ENCODE assay signal across 1 cellular context in the genomic region with DNA sequence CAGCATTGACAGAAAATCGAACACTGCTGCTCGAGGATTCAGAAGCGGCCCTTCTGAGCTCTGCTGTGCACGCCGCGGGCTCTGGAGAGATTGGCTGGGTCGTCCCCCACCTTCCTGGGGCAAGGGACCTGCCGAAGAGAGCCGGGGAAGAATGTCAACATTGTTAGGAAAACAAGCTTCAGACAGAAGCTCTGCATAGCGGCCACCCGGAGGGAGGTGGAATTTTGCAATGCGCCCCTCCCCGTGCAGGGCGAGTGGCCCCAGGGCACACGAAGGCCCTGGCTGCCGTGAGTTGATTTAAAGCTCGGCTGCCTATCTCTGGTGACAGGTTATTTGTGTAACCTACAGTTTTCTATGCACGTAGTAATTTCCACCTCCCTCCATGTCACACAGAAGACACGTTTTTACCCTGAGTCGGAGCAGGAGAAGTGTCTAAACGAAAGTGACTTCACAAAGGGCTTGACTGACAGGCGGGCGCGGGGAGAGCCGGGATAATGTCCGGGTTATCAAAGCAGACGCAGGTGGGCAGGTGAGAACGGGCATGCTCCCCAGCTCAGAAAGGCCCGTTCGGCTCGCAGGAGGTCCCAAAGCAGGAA.
TF ChIP-seq lines count a peak whose summit lies in the region.

No MANE protein-coding gene starts in this region.

TF ChIP-seq in HepG2, 621 proteins besides CTCF, POLR2A, EP300 and RAD21 (continued from another document and continues in another):
- TF ChIP-seq, protein P1, sequence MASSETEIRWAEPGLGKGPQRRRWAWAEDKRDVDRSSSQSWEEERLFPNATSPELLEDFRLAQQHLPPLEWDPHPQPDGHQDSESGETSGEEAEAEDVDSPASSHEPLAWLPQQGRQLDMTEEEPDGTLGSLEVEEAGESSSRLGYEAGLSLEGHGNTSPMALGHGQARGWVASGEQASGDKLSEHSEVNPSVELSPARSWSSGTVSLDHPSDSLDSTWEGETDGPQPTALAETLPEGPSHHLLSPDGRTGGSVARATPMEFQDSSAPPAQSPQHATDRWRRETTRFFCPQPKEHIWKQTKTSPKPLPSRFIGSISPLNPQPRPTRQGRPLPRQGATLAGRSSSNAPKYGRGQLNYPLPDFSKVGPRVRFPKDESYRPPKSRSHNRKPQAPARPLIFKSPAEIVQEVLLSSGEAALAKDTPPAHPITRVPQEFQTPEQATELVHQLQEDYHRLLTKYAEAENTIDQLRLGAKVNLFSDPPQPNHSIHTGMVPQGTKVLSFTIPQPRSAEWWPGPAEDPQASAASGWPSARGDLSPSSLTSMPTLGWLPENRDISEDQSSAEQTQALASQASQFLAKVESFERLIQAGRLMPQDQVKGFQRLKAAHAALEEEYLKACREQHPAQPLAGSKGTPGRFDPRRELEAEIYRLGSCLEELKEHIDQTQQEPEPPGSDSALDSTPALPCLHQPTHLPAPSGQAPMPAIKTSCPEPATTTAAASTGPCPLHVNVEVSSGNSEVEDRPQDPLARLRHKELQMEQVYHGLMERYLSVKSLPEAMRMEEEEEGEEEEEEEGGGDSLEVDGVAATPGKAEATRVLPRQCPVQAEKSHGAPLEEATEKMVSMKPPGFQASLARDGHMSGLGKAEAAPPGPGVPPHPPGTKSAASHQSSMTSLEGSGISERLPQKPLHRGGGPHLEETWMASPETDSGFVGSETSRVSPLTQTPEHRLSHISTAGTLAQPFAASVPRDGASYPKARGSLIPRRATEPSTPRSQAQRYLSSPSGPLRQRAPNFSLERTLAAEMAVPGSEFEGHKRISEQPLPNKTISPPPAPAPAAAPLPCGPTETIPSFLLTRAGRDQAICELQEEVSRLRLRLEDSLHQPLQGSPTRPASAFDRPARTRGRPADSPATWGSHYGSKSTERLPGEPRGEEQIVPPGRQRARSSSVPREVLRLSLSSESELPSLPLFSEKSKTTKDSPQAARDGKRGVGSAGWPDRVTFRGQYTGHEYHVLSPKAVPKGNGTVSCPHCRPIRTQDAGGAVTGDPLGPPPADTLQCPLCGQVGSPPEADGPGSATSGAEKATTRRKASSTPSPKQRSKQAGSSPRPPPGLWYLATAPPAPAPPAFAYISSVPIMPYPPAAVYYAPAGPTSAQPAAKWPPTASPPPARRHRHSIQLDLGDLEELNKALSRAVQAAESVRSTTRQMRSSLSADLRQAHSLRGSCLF (CRISPR knock-in tag; IDR thresholded peaks at IDR 0.05; ENCODE audit: borderline replicate concordance): no peak
- TF ChIP-seq, protein P2, sequence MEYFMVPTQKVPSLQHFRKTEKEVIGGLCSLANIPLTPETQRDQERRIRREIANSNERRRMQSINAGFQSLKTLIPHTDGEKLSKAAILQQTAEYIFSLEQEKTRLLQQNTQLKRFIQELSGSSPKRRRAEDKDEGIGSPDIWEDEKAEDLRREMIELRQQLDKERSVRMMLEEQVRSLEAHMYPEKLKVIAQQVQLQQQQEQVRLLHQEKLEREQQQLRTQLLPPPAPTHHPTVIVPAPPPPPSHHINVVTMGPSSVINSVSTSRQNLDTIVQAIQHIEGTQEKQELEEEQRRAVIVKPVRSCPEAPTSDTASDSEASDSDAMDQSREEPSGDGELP (IDR thresholded peaks at IDR 0.05; ENCODE audit: borderline replicate concordance, low read depth): peak; percentile 4; the same call in 1 of the 2 replicates
- TF ChIP-seq, protein P3, sequence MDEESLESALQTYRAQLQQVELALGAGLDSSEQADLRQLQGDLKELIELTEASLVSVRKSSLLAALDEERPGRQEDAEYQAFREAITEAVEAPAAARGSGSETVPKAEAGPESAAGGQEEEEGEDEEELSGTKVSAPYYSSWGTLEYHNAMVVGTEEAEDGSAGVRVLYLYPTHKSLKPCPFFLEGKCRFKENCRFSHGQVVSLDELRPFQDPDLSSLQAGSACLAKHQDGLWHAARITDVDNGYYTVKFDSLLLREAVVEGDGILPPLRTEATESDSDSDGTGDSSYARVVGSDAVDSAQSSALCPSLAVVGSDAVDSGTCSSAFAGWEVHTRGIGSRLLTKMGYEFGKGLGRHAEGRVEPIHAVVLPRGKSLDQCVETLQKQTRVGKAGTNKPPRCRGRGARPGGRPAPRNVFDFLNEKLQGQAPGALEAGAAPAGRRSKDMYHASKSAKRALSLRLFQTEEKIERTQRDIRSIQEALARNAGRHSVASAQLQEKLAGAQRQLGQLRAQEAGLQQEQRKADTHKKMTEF (CRISPR knock-in tag; IDR thresholded peaks at IDR 0.05): peak; percentile 66; the same call in 1 of the 2 replicates
- TF ChIP-seq ZNF281 (CRISPR knock-in tag; IDR thresholded peaks at IDR 0.05; ENCODE audit: borderline replicate concordance) (peak; percentile 58; the same call in 1 of the 2 replicates), FOXK1 (CRISPR knock-in tag; IDR thresholded peaks at IDR 0.05; ENCODE audit: borderline replicate concordance, low read depth) (0 out of 2 replicates have a peak, but pooled peaks have one; percentile 17), ZNF343 (CRISPR knock-in tag; IDR thresholded peaks at IDR 0.05) (0 out of 2 replicates have a peak, but pooled peaks have one; percentile 57), RERE (CRISPR knock-in tag; IDR thresholded peaks at IDR 0.05; ENCODE audit: low read depth) (peak; percentile 60; the same call in 1 of the 2 replicates), MIXL1 (CRISPR knock-in tag; IDR thresholded peaks at IDR 0.05) (no peak), ZBTB38 (CRISPR knock-in tag; IDR thresholded peaks at IDR 0.05) (no peak), ONECUT2 (CRISPR knock-in tag; IDR thresholded peaks at IDR 0.05) (0 out of 2 replicates have a peak, but pooled peaks have one; percentile 34), SP4 (CRISPR knock-in tag; IDR thresholded peaks at IDR 0.05) (0 out of 2 replicates have a peak, but pooled peaks have one; percentile 45), ZNF543 (CRISPR knock-in tag; IDR thresholded peaks at IDR 0.05) (no peak), MLX (CRISPR knock-in tag; IDR thresholded peaks at IDR 0.05) (peak; percentile 46; the same call in 1 of the 2 replicates), ERF (CRISPR knock-in tag; IDR thresholded peaks at IDR 0.05) (peak; percentile 69; the same call in 1 of the 2 replicates), GABPB1 (CRISPR knock-in tag; IDR thresholded peaks at IDR 0.05) (peak; percentile 35; the same call in 1 of the 2 replicates), PHF5A (CRISPR knock-in tag; IDR thresholded peaks at IDR 0.05; ENCODE audit: low read depth, unreplicated experiment) (no peak), FOXA3 (CRISPR knock-in tag; IDR thresholded peaks at IDR 0.05) (peak; percentile 85), ZNF18 (CRISPR knock-in tag; IDR thresholded peaks at IDR 0.05; ENCODE audit: insufficient replicate concordance) (peak; percentile 11), HOXA3 (CRISPR knock-in tag; IDR thresholded peaks at IDR 0.05) (peak; percentile 45; the same call in 1 of the 2 replicates), NR2F1 (CRISPR knock-in tag; IDR thresholded peaks at IDR 0.05) (peak in 1 of 2 experiments; percentile 25; a peak in 1 of 4 replicates), ZNF317 (CRISPR knock-in tag; IDR thresholded peaks at IDR 0.05) (peak; percentile 78), THRA (CRISPR knock-in tag; IDR thresholded peaks at IDR 0.05; ENCODE audit: borderline replicate concordance) (peak; percentile 70; the same call in 1 of the 2 replicates), ZNF788 (CRISPR knock-in tag; IDR thresholded peaks at IDR 0.05; ENCODE audit: borderline replicate concordance) (peak; percentile 22; the same call in 1 of the 2 replicates), CCDC6 (CRISPR knock-in tag; IDR thresholded peaks at IDR 0.05) (no peak), SIX1 (CRISPR knock-in tag; IDR thresholded peaks at IDR 0.05; ENCODE audit: borderline replicate concordance) (no peak), ZNF451 (CRISPR knock-in tag; IDR thresholded peaks at IDR 0.05) (no peak)
- TF ChIP-seq, protein P4, sequence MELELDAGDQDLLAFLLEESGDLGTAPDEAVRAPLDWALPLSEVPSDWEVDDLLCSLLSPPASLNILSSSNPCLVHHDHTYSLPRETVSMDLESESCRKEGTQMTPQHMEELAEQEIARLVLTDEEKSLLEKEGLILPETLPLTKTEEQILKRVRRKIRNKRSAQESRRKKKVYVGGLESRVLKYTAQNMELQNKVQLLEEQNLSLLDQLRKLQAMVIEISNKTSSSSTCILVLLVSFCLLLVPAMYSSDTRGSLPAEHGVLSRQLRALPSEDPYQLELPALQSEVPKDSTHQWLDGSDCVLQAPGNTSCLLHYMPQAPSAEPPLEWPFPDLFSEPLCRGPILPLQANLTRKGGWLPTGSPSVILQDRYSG (CRISPR knock-in tag; IDR thresholded peaks at IDR 0.05): no peak
- TF ChIP-seq, protein P5, sequence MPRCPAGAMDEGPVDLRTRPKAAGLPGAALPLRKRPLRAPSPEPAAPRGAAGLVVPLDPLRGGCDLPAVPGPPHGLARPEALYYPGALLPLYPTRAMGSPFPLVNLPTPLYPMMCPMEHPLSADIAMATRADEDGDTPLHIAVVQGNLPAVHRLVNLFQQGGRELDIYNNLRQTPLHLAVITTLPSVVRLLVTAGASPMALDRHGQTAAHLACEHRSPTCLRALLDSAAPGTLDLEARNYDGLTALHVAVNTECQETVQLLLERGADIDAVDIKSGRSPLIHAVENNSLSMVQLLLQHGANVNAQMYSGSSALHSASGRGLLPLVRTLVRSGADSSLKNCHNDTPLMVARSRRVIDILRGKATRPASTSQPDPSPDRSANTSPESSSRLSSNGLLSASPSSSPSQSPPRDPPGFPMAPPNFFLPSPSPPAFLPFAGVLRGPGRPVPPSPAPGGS (CRISPR knock-in tag; IDR thresholded peaks at IDR 0.05): no peak
